Comparison of ENCODE assay signal across 17 cellular contexts in genomic region chr2:186456941-186457340, GRCh38.
A peak's percentile ranks its signal among the peaks of the same experiment; 100 is the strongest.
DNase-seq lines count a peak whose midpoint lies in the region; ATAC-seq and TF ChIP-seq lines count a peak whose summit lies in the region.
"Had no signal": no experiment of that assay in that cellular context is flagged by ENCODE, and none has a peak within 500 bp of the region (broad histone marks: within the 10 kb centered on the region; RNA-seq: fewer than 3 reads in every experiment).

No MANE protein-coding gene starts in this region.

- ATAC-seq in GM21786 (IDR thresholded peaks at IDR 0.05; ENCODE audit: unreplicated experiment) = no peak
- ATAC-seq: activated CD8-positive, alpha-beta T cell treated with anti-CD3 and anti-CD28 coated beads for 36 hours; gastrocnemius medialis; right lobe of liver; T-cell had no signal

- in situ Hi-C loops in brain microvascular endothelial cell (cut with HindIII; ENCODE audit: low pct_ligation_motif_present, low sequenced_read_pairs) (no loop called here), GM13977 (cut with MboI; ENCODE audit: low pct_unique_long_range_greater_than_20kb, low sequenced_read_pairs, unreplicated experiment) (loop anchor here (25.0 kb wide), 1 partner anchor 820 kb away; no protein-coding TSS in a partner anchor)

- no peak overlapping the region for H3K27ac ChIP-seq in brain microvascular endothelial cell
- H3K27ac ChIP-seq in coronary artery = no peak overlapping the region
- H3K27ac ChIP-seq: gastrocnemius medialis, right lobe of liver, tibial artery, WERI-Rb-1 had no signal

- peak; percentile 8 for DNase-seq in AG08395 (ENCODE audit: low spot score)
- DNase-seq in HS-27A (ENCODE audit: low read depth) = peak; percentile 56
- DNase-seq in brain microvascular endothelial cell = peak; percentile 85
- peak; percentile 28 for DNase-seq in hepatic stellate cell (ENCODE audit: low spot score)
- DNase-seq in GM13977 (ENCODE audit: low spot score) = no peak
- no peak for DNase-seq in coronary artery (ENCODE audit: low spot score)
- no peak for DNase-seq in superior temporal gyrus (ENCODE audit: extremely low spot score)
- DNase-seq: activated CD8-positive, alpha-beta T cell treated with anti-CD3 and anti-CD28 coated beads for 36 hours; COR-L47; gastrocnemius medialis; KBM-7; stimulated activated CD4-positive, alpha-beta T cell treated with anti-CD3 and anti-CD28 coated beads, Interleukin-2, amount 100 ng/mL, for 48 hours; T-cell; tibial artery; WERI-Rb-1 had no signal

- no peaks in the 10 kb centered on the region for H3K36me3 ChIP-seq in brain microvascular endothelial cell (replicated peaks)
- H3K36me3 ChIP-seq: right lobe of liver, tibial artery, WERI-Rb-1 had no signal

- no peaks in the 10 kb centered on the region for H3K27me3 ChIP-seq in brain microvascular endothelial cell (replicated peaks)
- H3K27me3 ChIP-seq: gastrocnemius medialis, right lobe of liver, tibial artery had no signal

- H3K4me3 ChIP-seq in brain microvascular endothelial cell (ENCODE audit: low read depth, low read length) = no peak overlapping the region
- no peak overlapping the region for H3K4me3 ChIP-seq in coronary artery
- H3K4me3 ChIP-seq: gastrocnemius medialis, right lobe of liver, tibial artery had no signal

- TF ChIP-seq CTCF in brain microvascular endothelial cell (IDR thresholded peaks at IDR 0.05; ENCODE audit: low read depth, low read length, missing control alignments) (no peak), GM13977 (IDR thresholded peaks at IDR 0.05; ENCODE audit: extremely low read depth, insufficient read depth, missing control alignments) (no peak), coronary artery (IDR thresholded peaks at IDR 0.05) (no peak)

Comparison
In these comparisons a context has a peak if more than half of its experiments do, and no peak if none do; other contexts are left out.
1. DNase-seq: peak in AG08395 (single experiment), HS-27A (single experiment), brain microvascular endothelial cell (single experiment) and hepatic stellate cell (single experiment); none in GM13977 (single experiment), coronary artery (single experiment) and superior temporal gyrus (single experiment).